ENCODE assay signal across 1 cellular context in genomic region chr20:59032023-59032712, GRCh38.
TF ChIP-seq lines count a peak whose summit lies in the region.

ATP5F1E (minus strand) TSS chr20:59032335; CDS start chr20:59032251, 84 bp downstream.

TF ChIP-seq in GM12878, 131 proteins besides CTCF, POLR2A, EP300 and RAD21 (continued from another document):
- TF ChIP-seq SREBF1 (IDR thresholded peaks at IDR 0.05; ENCODE audit: low read length) (no peak), NKRF (conservative IDR thresholded peaks at IDR 0.05) (peak; percentile 65), BHLHE40 (IDR thresholded peaks at IDR 0.05; ENCODE audit: borderline replicate concordance in 1 of 2, low read depth in 2 of 2, low read length in 1 of 2) (peak; percentile 63 to 91), STAT1 (conservative IDR thresholded peaks at IDR 0.05) (no peak), MAX (IDR thresholded peaks at IDR 0.05; ENCODE audit: low read depth, low read length) (peak; percentile 60), ZBTB11 (CRISPR knock-in tag; IDR thresholded peaks at IDR 0.05) (peak; percentile 55), NR2F1 (conservative IDR thresholded peaks at IDR 0.05) (peak; percentile 78), HSF1 (IDR thresholded peaks at IDR 0.05; ENCODE audit: low read depth, low read length) (no peak), ZBTB33 (IDR thresholded peaks at IDR 0.05) (no peak), POU2F2 (IDR thresholded peaks at IDR 0.05; ENCODE audit: borderline replicate concordance, low read depth, low read length) (peak; percentile 67; the same call in 1 of the 3 replicates), CBX5 (IDR thresholded peaks at IDR 0.05; ENCODE audit: low read depth) (no peak), ETV6 (conservative IDR thresholded peaks at IDR 0.05 in 1 of 2, IDR thresholded peaks at IDR 0.05 in 1 of 2; ENCODE audit: borderline replicate concordance in 1 of 2, low read depth in 1 of 2) (no peak), WRNIP1 (IDR thresholded peaks at IDR 0.05; ENCODE audit: borderline replicate concordance, low read depth, low read length) (no peak), ATF7 (IDR thresholded peaks at IDR 0.05; ENCODE audit: low read depth) (no peak), NR2C1 (IDR thresholded peaks at IDR 0.05) (peak; percentile 72), ZNF274 (IDR thresholded peaks at IDR 0.05; ENCODE audit: insufficient read depth, insufficient read length) (no peak), IKZF2 (IDR thresholded peaks at IDR 0.05) (peak in 1 of 2 experiments; percentile 17; a peak in 2 of 4 replicates), NR2C2 (IDR thresholded peaks at IDR 0.05; ENCODE audit: borderline replicate concordance, control insufficient read depth, insufficient read length, low read depth) (no peak), BRCA1 (IDR thresholded peaks at IDR 0.05; ENCODE audit: low read depth, low read length) (no peak), CHD1 (IDR thresholded peaks at IDR 0.05; ENCODE audit: low read depth, low read length) (peak; percentile 75; the same call in 1 of the 2 replicates), RAD51 (IDR thresholded peaks at IDR 0.05) (no peak), ZNF24 (IDR thresholded peaks at IDR 0.05) (0 out of 2 replicates have a peak, but pooled peaks have one; percentile 14), USF2 (IDR thresholded peaks at IDR 0.05; ENCODE audit: borderline replicate concordance, low read depth, low read length) (no peak), E4F1 (IDR thresholded peaks at IDR 0.05; ENCODE audit: borderline replicate concordance, partially characterized antibody) (peak; percentile 65), ESRRA (IDR thresholded peaks at IDR 0.05; ENCODE audit: low read length) (peak; percentile 89; the same call in 1 of the 2 replicates), IRF3 (IDR thresholded peaks at IDR 0.05) (peak; percentile 83), BMI1 (IDR thresholded peaks at IDR 0.05; ENCODE audit: borderline replicate concordance) (no peak), GATAD2B (conservative IDR thresholded peaks at IDR 0.05; ENCODE audit: low read depth) (peak; percentile 99), MEF2B (IDR thresholded peaks at IDR 0.05; ENCODE audit: partially characterized antibody, poor library complexity, severe bottlenecking) (no peak), EZH2 (IDR thresholded peaks at IDR 0.05; ENCODE audit: borderline replicate concordance, control insufficient read depth, low read depth, low read length) (no peak), HDAC2 (IDR thresholded peaks at IDR 0.05) (0 out of 2 replicates have a peak, but pooled peaks have one; percentile 73), MTA2 (IDR thresholded peaks at IDR 0.05; ENCODE audit: low read depth) (no peak), JUNB (IDR thresholded peaks at IDR 0.05) (no peak), MEF2A (IDR thresholded peaks at IDR 0.05; ENCODE audit: insufficient read depth, low read depth, low read length) (peak; percentile 44; the same call in 1 of the 2 replicates), PML (IDR thresholded peaks at IDR 0.05; ENCODE audit: low read length) (peak; percentile 84), FOXM1 (IDR thresholded peaks at IDR 0.05; ENCODE audit: low read depth, low read length) (no peak), TBL1XR1 (IDR thresholded peaks at IDR 0.05; ENCODE audit: low read depth, low read length) (peak; percentile 25; the same call in 1 of the 2 replicates), BCL3 (IDR thresholded peaks at IDR 0.05; ENCODE audit: borderline replicate concordance, insufficient read depth, low read depth, low read length, poor library complexity, severe bottlenecking) (peak; percentile 77), ATF2 (IDR thresholded peaks at IDR 0.05; ENCODE audit: low read length) (no peak), RBBP5 (conservative IDR thresholded peaks at IDR 0.05) (no peak), SUPT20H (IDR thresholded peaks at IDR 0.05; ENCODE audit: borderline replicate concordance, control insufficient read depth, low read depth, low read length) (no peak), SP1 (IDR thresholded peaks at IDR 0.05; ENCODE audit: low read depth, low read length) (peak; percentile 94), YY1 (IDR thresholded peaks at IDR 0.05; ENCODE audit: low read depth, low read length) (peak; percentile 94), KDM1A (IDR thresholded peaks at IDR 0.05; ENCODE audit: borderline replicate concordance) (no peak), RELB (IDR thresholded peaks at IDR 0.05; ENCODE audit: low read depth) (no peak)
